ENCODE assay signal across 23 cellular contexts in the genomic region with DNA sequence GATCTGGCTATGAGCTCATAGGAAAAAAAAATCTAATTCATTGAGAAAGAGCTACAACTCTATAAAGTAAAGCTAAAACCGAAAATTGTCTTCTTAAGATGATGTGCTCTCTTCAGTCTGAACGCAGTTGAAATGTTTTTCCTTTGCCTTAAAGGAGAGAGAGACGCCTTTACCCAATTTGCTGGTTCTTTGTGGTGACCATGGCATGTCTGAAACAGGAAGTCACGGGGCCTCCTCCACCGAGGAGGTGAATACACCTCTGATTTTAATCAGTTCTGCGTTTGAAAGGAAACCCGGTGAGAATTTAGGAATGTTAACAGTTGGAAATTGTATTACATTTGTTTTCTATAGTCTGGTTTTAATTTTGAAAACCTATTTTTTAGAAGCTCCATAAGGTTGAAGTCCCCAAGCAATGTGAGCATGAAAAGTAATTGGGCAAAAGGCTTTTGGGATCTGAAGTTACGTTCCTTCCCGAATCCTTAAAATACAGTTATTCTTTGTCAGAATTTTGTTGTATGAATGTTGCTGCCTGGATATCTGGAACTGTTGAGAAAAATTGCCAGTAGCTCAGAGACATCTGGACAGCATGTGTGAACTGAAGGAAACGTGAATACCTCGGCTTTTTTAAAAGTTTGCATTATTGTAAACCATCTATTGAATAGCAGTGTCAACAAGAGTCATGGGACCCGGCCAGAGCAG. TPM values are rescaled to one million over a fixed set of nuclear protein-coding genes. Genes with fewer than 3 reads are reported as not detected.
DNase-seq lines count a peak whose midpoint lies in the region; ATAC-seq lines count a peak whose summit lies in the region.
"Had no signal": no experiment of that assay in that cellular context is flagged by ENCODE, and none has a peak within 500 bp of the region (broad histone marks: within the 10 kb centered on the region; RNA-seq: fewer than 3 reads in every experiment).

No MANE protein-coding gene starts in this region.

- peaks cover 4 to 16% of the 10 kb centered on the region in 2 donors for H3K9me3 Mint-ChIP-seq in stimulated activated naive CD8-positive, alpha-beta T cell treated with anti-CD3 and anti-CD28 coated beads, Interleukin-15, amount 100 ng/mL, for 72 hours
- H3K9me3 Mint-ChIP-seq in T-cell (peaks cover 0 to 12% (median 4%) of the 10 kb centered on the region in 3 donors), immature natural killer cell (no peaks in the 10 kb centered on the region)
- H3K9me3 Mint-ChIP-seq: neural crest cell had no signal

- H3K4me3 Mint-ChIP-seq in stimulated activated naive CD8-positive, alpha-beta T cell treated with anti-CD3 and anti-CD28 coated beads, Interleukin-15, amount 100 ng/mL, for 72 hours = no peak overlapping the region
- H3K4me3 Mint-ChIP-seq in T-cell = no peak overlapping the region
- no peak overlapping the region for H3K4me3 Mint-ChIP-seq in immature natural killer cell
- H3K4me3 Mint-ChIP-seq: neural crest cell had no signal

- no peaks in the 10 kb centered on the region for H3K27me3 Mint-ChIP-seq in stimulated activated naive CD8-positive, alpha-beta T cell treated with anti-CD3 and anti-CD28 coated beads, Interleukin-15, amount 100 ng/mL, for 72 hours
- no peaks in the 10 kb centered on the region for H3K27me3 Mint-ChIP-seq in T-cell
- H3K27me3 Mint-ChIP-seq in immature natural killer cell (ENCODE audit: low read depth in 3 of 3) = peaks cover 0 to 5% (median 0%) of the 10 kb centered on the region in 3 donors

- no peak for DNase-seq in stimulated activated naive CD8-positive, alpha-beta T cell treated with anti-CD3 and anti-CD28 coated beads, Interleukin-15, amount 100 ng/mL, for 72 hours
- DNase-seq in stimulated activated naive CD8-positive, alpha-beta T cell treated with anti-CD3 and anti-CD28 coated beads, Interleukin-15, Interleukin-2, amounts not matched to agents 100 U/mL and 50 U/mL, for 24 hours = no peak
- DNase-seq in T-cell (no peak), immature natural killer cell (no peak)
- peak; percentile 11 for DNase-seq in central memory CD4-positive, alpha-beta T cell
- DNase-seq: activated effector memory CD4-positive, alpha-beta T cell treated with Interleukin-2 at 50 U/mL for 16 hours; cortex of kidney; DMS153; HCEC 1CT; kidney; NCI-H1092; NCI-H1930; NCI-H345; NCI-H748 treated with DMSO at 0.1 percent for 48 hours; RPMI8226; SK-N-SH; stomach; T-helper 9 cell; tibial artery had no signal

- POLR2A ChIA-PET in T-cell (lab: Charles Lee) = interaction anchor here (0.6 kb wide), 2 partner anchors 9 to 46 kb away, joined by 3 to 4 read pairs; no protein-coding TSS in a partner anchor

- H3K36me3 Mint-ChIP-seq in T-cell (peaks cover 75% of the 10 kb centered on the region), immature natural killer cell (peaks cover 51 to 75% (median 55%) of the 10 kb centered on the region in 3 donors)

- CTCF ChIA-PET in T-cell (lab: Charles Lee) = interaction anchor here in 1 of 2 donors (0.6 kb wide), 1 partner anchor 157 kb away, joined by 4 read pairs; no protein-coding TSS in a partner anchor

- peak overlapping the region in 1 of 2 donors; percentile 52 for H3K27ac Mint-ChIP-seq in stimulated activated naive CD8-positive, alpha-beta T cell treated with anti-CD3 and anti-CD28 coated beads, Interleukin-15, amount 100 ng/mL, for 72 hours
- H3K27ac Mint-ChIP-seq in T-cell = peak overlapping the region; percentile 56 to 68
- peak overlapping the region in 3 of 6 donors; percentile 21 to 74 (median 39) for H3K27ac Mint-ChIP-seq in immature natural killer cell

- peak; percentile 43 for ATAC-seq in stimulated activated naive CD8-positive, alpha-beta T cell treated with anti-CD3 and anti-CD28 coated beads, Interleukin-15, amount 100 ng/mL, for 72 hours
- no peak for ATAC-seq in stimulated activated naive CD8-positive, alpha-beta T cell treated with anti-CD3 and anti-CD28 coated beads, Interleukin-15, Interleukin-2, amounts not matched to agents 100 U/mL and 50 U/mL, for 24 hours
- ATAC-seq in T-cell (replicated peaks in 1 of 4) (peak in 3 of 4 experiments; percentile 28 to 68 (median 46)), GM19397 (IDR thresholded peaks at IDR 0.05; ENCODE audit: unreplicated experiment) (no peak), HG02588 (IDR thresholded peaks at IDR 0.05; ENCODE audit: unreplicated experiment) (no peak)
- ATAC-seq: sciatic nerve had no signal

- peaks cover 19% of the 10 kb centered on the region for H3K4me1 Mint-ChIP-seq in stimulated activated naive CD8-positive, alpha-beta T cell treated with anti-CD3 and anti-CD28 coated beads, Interleukin-15, amount 100 ng/mL, for 72 hours
- peaks cover 23 to 29% (median 27%) of the 10 kb centered on the region in 3 donors for H3K4me1 Mint-ChIP-seq in T-cell
- peaks cover 16 to 28% of the 10 kb centered on the region in 2 donors for H3K4me1 Mint-ChIP-seq in immature natural killer cell
- H3K4me1 Mint-ChIP-seq: neural crest cell had no signal

RNA-seq across cellular contexts. Expression of a gene that starts 9.8 kb away (rescaled TPM):
- total RNA-seq in T-cell = 100 to 1,000 TPM in 3 of 5 donors, 10 to 100 TPM in 2; 84.0 to 118 (median 105) TPM
- 10 to 100 TPM; 22.8 to 30.6 (median 24.9) TPM for polyA plus RNA-seq in immature natural killer cell

RNA-seq across cellular contexts. Expression of a gene that starts 9.9 kb away (rescaled TPM):
- 10 to 100 TPM; 45.2 to 63.8 (median 47.6) TPM for total RNA-seq in T-cell
- 10 to 100 TPM; 16.3 to 30.4 (median 23.0) TPM for polyA plus RNA-seq in immature natural killer cell

Comparison
In these comparisons a context has a peak if more than half of its experiments do, and no peak if none do; other contexts are left out.
1. ATAC-seq: peak in stimulated activated naive CD8-positive, alpha-beta T cell treated with anti-CD3 and anti-CD28 coated beads, Interleukin-15, amount 100 ng/mL, for 72 hours (single experiment) and T-cell (3 of 4); none in stimulated activated naive CD8-positive, alpha-beta T cell treated with anti-CD3 and anti-CD28 coated beads, Interleukin-15, Interleukin-2, amounts not matched to agents 100 U/mL and 50 U/mL, for 24 hours (single experiment), GM19397 (single experiment) and HG02588 (single experiment).